In the genomic region with DNA sequence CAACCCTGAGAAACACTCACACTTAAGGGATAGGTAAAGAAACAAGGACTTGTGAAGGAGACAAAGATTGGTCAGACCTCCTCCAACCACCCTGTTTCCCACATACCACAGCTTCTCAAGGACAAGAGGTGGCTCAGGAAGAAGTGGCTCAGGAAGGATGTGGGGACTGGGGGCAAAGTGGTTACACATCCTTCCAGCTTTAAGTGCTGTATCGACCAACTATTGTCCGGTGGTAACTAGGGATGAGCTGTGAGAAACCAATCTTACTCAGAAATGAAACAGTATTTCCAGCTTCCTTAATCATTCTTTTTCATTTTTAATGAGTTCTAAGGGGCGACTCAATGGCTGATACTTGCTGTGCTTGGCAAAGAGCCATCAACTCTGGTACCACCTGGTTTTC, we compare ENCODE assay signal across 20 cellular contexts. TPM values are rescaled to one million over a fixed set of nuclear protein-coding genes. Genes with fewer than 3 reads are reported as not detected.
A peak's percentile ranks its signal among the peaks of the same experiment; 100 is the strongest.
DNase-seq lines count a peak whose midpoint lies in the region; ATAC-seq, FAIRE-seq and TF ChIP-seq lines count a peak whose summit lies in the region.
"Had no signal": no experiment of that assay in that cellular context is flagged by ENCODE, and none has a peak within 500 bp of the region (broad histone marks: within the 10 kb centered on the region; RNA-seq: fewer than 3 reads in every experiment).

No MANE protein-coding gene starts in this region.

- no peak overlapping the region for H3K9ac ChIP-seq in Loucy (ENCODE audit: low read depth, low read length, poor library complexity, severe bottlenecking)
- H3K9ac ChIP-seq in GM12878 (ENCODE audit: control insufficient read depth, insufficient read depth, low read length), result no peak overlapping the region
- H3K9ac ChIP-seq: SK-N-SH had no signal

- SMC1A ChIA-PET in GM12878 (lab: Charles Lee; ENCODE audit: uncharacterized antibody, unreplicated experiment), result interaction anchor here (1.2 kb wide), 1 partner anchor 54 kb away, joined by 3 read pairs; no protein-coding TSS in a partner anchor

- no peak for ATAC-seq in GM12878
- ATAC-seq: HCT116 had no signal

- RAD21 ChIA-PET in GM12878 (lab: Charles Lee; ENCODE audit: unreplicated experiment), result no interaction called here

- no peaks in the 10 kb centered on the region for H3K9me2 ChIP-seq in Loucy (replicated peaks; ENCODE audit: low read depth, low read length)
- H3K9me2 ChIP-seq: SK-N-SH had no signal

- H3F3A ChIP-seq in Loucy (ENCODE audit: low read depth), result no peaks in the 10 kb centered on the region

- peak; percentile 6 for DNase-seq in stimulated activated CD4-positive, alpha-beta T cell treated with anti-CD3 and anti-CD28 coated beads, Interleukin-15, amount 100 ng/mL, for 24 hours
- DNase-seq in stimulated activated CD4-positive, alpha-beta T cell treated with anti-CD3 and anti-CD28 coated beads, Interleukin-2, amount 100 ng/mL, for 48 hours, result no peak
- DNase-seq in GM12878 (ENCODE audit: low read depth, low spot score) (no peak), AG08395 (ENCODE audit: low spot score) (no peak), GM19238 (ENCODE audit: insufficient read length, low spot score) (no peak), BE2C (no peak)
- DNase-seq: DMS79 treated with DMSO at 0.1 percent for 48 hours, GOT3, KBM-7, NCI-H1417, NCI-H187, NCI-H226, NCI-H524 treated with DMSO at 0.1 percent for 48 hours, SHP77, SK-N-SH had no signal

- no peak for TF ChIP-seq CTCF in Loucy (conservative IDR thresholded peaks at IDR 0.05; ENCODE audit: low read length)
- no peak for TF ChIP-seq CTCF in GM12878 (IDR thresholded peaks at IDR 0.05 in 2 of 3, conservative IDR thresholded peaks at IDR 0.05 in 1 of 3; ENCODE audit: control insufficient read depth in 2 of 3, extremely low read depth in 1 of 3, insufficient read depth in 1 of 3, low read depth in 3 of 3, low read length in 3 of 3)
- no peak for TF ChIP-seq CTCF in BE2C (IDR thresholded peaks at IDR 0.05; ENCODE audit: low read depth, low read length)

- H3K4me1 ChIP-seq in Loucy (ENCODE audit: insufficient read depth, low read length, poor library complexity, severe bottlenecking) (peaks cover 24% of the 10 kb centered on the region), GM12878 (ENCODE audit: control insufficient read depth, insufficient read depth, low read length) (peaks cover 3% of the 10 kb centered on the region; the same call in 1 of the 2 replicates), BE2C (no peaks in the 10 kb centered on the region)

- in situ Hi-C loops in GM12878 (cut with MboI), result no loop called here

- intact Hi-C loops in GM12878 (cut with micrococcal nuclease; ENCODE audit: unreplicated experiment), result no loop called here

- H4K20me1 ChIP-seq in Loucy (ENCODE audit: insufficient read depth, low read length, poor library complexity, severe bottlenecking), result no peaks in the 10 kb centered on the region
- H4K20me1 ChIP-seq in GM12878 (ENCODE audit: control insufficient read depth, insufficient read depth), result no peaks in the 10 kb centered on the region

- FAIRE-seq in GM12878 (lab: Jason Lieb, UNC), result peak; percentile 52

- no peaks in the 10 kb centered on the region for H3K27me3 ChIP-seq in Loucy (ENCODE audit: insufficient read depth, low read length, poor library complexity, severe bottlenecking)
- H3K27me3 ChIP-seq in GM12878 (replicated peaks in 1 of 2; ENCODE audit: control insufficient read depth in 2 of 2, insufficient read depth in 2 of 2, low read length in 1 of 2), result no peaks in the 10 kb centered on the region
- H3K27me3 ChIP-seq in BE2C, result no peaks in the 10 kb centered on the region

- 23% methylated on average over 3 of the region's 3 CpGs for WGBS in GM12878 (ENCODE audit: insufficient coverage, insufficient replicate concordance, low lambda C conversion rate, missing lambda C conversion rate)

- TF ChIP-seq POLR2A in GM12878 (IDR thresholded peaks at IDR 0.05; ENCODE audit: low read depth, low read length), result no peak

- no peak overlapping the region for H2AFZ ChIP-seq in Loucy (ENCODE audit: low read length)
- no peak overlapping the region for H2AFZ ChIP-seq in GM12878 (ENCODE audit: control insufficient read depth, low read depth, low read length)

- CTCF ChIA-PET in GM12878 (lab: Yijun Ruan, JAX), result interaction anchor here (1.2 kb wide), 1 partner anchor 44 kb away, joined by 3 read pairs; no protein-coding TSS in a partner anchor

- H3K79me2 ChIP-seq in Loucy (ENCODE audit: insufficient read depth, low read length) (no peaks in the 10 kb centered on the region), GM12878 (ENCODE audit: control insufficient read depth, insufficient read depth, low read length) (no peaks in the 10 kb centered on the region)

- TF ChIP-seq RAD21 in GM12878 (IDR thresholded peaks at IDR 0.05; ENCODE audit: insufficient read depth, low read depth, low read length), result no peak

- peak overlapping the region; percentile 40 for H3K4me3 ChIP-seq in Loucy (ENCODE audit: low read length, poor library complexity, severe bottlenecking)
- no peak overlapping the region for H3K4me3 ChIP-seq in GM12878
- no peak overlapping the region for H3K4me3 ChIP-seq in BE2C (ENCODE audit: low read depth, low read length)

- BruUV-seq in GM12878 (replicated peaks; lab: Mats Ljungman, UMichigan), result no TSS peak

- POLR2A ChIA-PET in GM12878 (lab: Charles Lee), result no interaction called here

- no peaks in the 10 kb centered on the region for H3K36me3 ChIP-seq in Loucy (ENCODE audit: insufficient read depth, low read length)
- H3K36me3 ChIP-seq in GM12878 (ENCODE audit: control insufficient read depth in 2 of 2, insufficient read depth in 2 of 2, low read length in 1 of 2), result no peaks in the 10 kb centered on the region
- H3K36me3 ChIP-seq in BE2C, result no peaks in the 10 kb centered on the region

- no peaks in the 10 kb centered on the region for H3K9me3 ChIP-seq in Loucy (ENCODE audit: insufficient read depth, low read depth, low read length)
- no peaks in the 10 kb centered on the region for H3K9me3 ChIP-seq in GM12878 (replicated peaks; ENCODE audit: control insufficient read depth, insufficient read depth, low read length)
- no peaks in the 10 kb centered on the region for H3K9me3 ChIP-seq in BE2C
- H3K9me3 ChIP-seq: SK-N-SH had no signal

- no peak for TF ChIP-seq EP300 in GM12878 (IDR thresholded peaks at IDR 0.05; ENCODE audit: borderline replicate concordance in 1 of 2, control insufficient read depth in 1 of 2, low read depth in 2 of 2, low read length in 2 of 2)

- H3K27ac ChIP-seq in GM12878 (ENCODE audit: control insufficient read depth, insufficient read depth), result no peak overlapping the region

- peak overlapping the region; percentile 74 for H3K4me2 ChIP-seq in Loucy (ENCODE audit: low read depth, low read length, poor library complexity, severe bottlenecking)
- H3K4me2 ChIP-seq in GM12878 (ENCODE audit: control insufficient read depth, insufficient read depth), result no peak overlapping the region
- H3K4me2 ChIP-seq: SK-N-SH had no signal

TF ChIP-seq in GM12878, 131 proteins besides CTCF, POLR2A, EP300 and RAD21:
- no peak for TF ChIP-seq TAF1 (IDR thresholded peaks at IDR 0.05; ENCODE audit: borderline replicate concordance, low read depth, low read length)
- no peak for TF ChIP-seq YBX1 (IDR thresholded peaks at IDR 0.05)
- TF ChIP-seq, protein P1, sequence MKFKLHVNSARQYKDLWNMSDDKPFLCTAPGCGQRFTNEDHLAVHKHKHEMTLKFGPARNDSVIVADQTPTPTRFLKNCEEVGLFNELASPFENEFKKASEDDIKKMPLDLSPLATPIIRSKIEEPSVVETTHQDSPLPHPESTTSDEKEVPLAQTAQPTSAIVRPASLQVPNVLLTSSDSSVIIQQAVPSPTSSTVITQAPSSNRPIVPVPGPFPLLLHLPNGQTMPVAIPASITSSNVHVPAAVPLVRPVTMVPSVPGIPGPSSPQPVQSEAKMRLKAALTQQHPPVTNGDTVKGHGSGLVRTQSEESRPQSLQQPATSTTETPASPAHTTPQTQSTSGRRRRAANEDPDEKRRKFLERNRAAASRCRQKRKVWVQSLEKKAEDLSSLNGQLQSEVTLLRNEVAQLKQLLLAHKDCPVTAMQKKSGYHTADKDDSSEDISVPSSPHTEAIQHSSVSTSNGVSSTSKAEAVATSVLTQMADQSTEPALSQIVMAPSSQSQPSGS (IDR thresholded peaks at IDR 0.05; ENCODE audit: low read length), result no peak
- TF ChIP-seq POLR2AphosphoS5 (IDR thresholded peaks at IDR 0.05; ENCODE audit: low read length), result no peak

RNA-seq across cellular contexts. Expression of a gene that starts 8.5 kb away (rescaled TPM):
- total RNA-seq in GM12878 (2013; cell fraction: nucleolus; rRNA removed), result 11.0 and 13.1 TPM in 2 replicates
- total RNA-seq in GM12878 (2014; rRNA removed) (0.62 and 0.87 TPM in 2 replicates), GM12878 (2014; rRNA removed; fragmentation: Illumina TruSeq; extraction: Trizol) (0.76 and 0.78 TPM in 2 replicates), GM12878 (2021) (0.38 and 0.43 TPM in 2 replicates)
- polyA plus RNA-seq in GM12878 (2011; ENCODE audit: low read depth), result not detected
- polyA plus RNA-seq in GM12878 (2011; rRNA removed) (3.9 and 4.0 TPM in 2 replicates), GM12878 (2014; fragmentation: Illumina TruSeq; extraction: Trizol) (0.44 and 0.78 TPM in 2 replicates), GM12878 (2014; fragmentation: Nextera tagmentation; extraction: Ambion mirVana) (1 to 10 TPM in 1 of 2 experiments, under 1 TPM in 1; 0.80 to 1.5 TPM), GM12878 (2014; rRNA removed) (0.44 TPM in 2 replicates), GM12878 (2016; fragmentation: Nextera tagmentation; extraction: Ambion mirVana) (1 to 10 TPM in 1 of 2 experiments, under 1 TPM in 1; 0.82 to 1.0 TPM)
- polyA plus RNA-seq in GM12878 (2011; cell fraction: cytosol; rRNA removed), result 2.7 and 2.8 TPM in 2 replicates
- 2.4 and 2.5 TPM in 2 replicates for polyA plus RNA-seq in GM12878 (2011; cell fraction: nucleus; rRNA removed)
- polyA plus RNA-seq in GM12878 (2012), result 0.27 and 0.41 TPM in 2 replicates
- 5.3 and 8.6 TPM in 2 replicates for polyA minus RNA-seq in GM12878 (2011; rRNA and poly(A)+ RNA removed)
- polyA minus RNA-seq in GM12878 (2011; cell fraction: cytosol; rRNA and poly(A)+ RNA removed), result 0.80 and 1.5 TPM in 2 replicates
- polyA minus RNA-seq in GM12878 (2011; cell fraction: nucleus; rRNA and poly(A)+ RNA removed), result 4.7 and 6.0 TPM in 2 replicates
- polyA plus RNA-seq in BE2C (2012; ENCODE audit: insufficient read depth, insufficient read length, low read depth), result not detected
- total RNA-seq: A673, G401, RPMI7951 had no signal
- polyA plus RNA-seq: SK-N-SH had no signal
